ENCODE assay signal across 22 cellular contexts in the genomic region with DNA sequence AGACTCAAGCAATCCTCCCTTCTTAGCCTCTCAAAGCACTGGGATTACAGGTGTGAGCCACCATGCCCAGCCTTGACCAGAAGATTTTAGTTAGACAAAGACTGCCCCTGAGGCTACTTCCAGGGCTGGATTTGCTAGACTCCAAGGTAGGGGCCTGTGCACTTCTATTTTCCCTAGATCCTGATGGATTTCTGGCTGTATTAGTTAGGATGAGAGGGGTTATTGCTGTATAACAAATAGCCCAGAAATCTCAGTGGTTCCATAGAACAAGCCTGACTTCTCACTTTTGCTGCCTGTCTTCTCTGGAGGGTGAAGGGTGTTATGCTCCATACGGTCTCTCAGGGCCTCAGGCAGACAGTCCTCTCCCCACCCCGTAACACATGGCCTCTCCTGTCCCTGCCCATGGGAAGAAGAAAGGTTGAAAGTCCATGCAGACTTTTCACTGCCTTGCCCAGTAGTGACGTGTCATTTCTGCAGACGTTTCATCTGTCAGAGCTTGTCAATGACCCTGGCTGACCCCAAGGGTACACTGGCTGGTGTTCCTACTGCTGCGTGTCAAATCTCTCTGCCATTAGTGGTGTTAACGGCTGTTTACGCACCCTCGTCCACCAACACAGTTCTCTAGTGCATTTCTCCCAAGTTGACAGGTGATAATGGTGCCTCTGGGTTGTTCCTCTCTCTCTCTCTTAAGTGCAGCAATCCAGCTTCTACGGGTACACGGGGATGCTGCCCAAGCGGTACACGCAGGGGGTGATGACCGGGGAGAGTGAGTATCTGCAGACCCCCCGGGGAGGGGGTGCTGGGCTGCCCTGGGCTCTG.
"Had no signal": no experiment of that assay in that cellular context is flagged by ENCODE, and none has a peak within 500 bp of the region (broad histone marks: within the 10 kb centered on the region; RNA-seq: fewer than 3 reads in every experiment).

No MANE protein-coding gene starts in this region.

- H3K27ac ChIP-seq: epithelial cell of prostate, foreskin keratinocyte, psoas muscle, sigmoid colon, skin epidermis, stomach, thoracic aorta, transverse colon, vagina had no signal

- DNase-seq: effector memory CD8-positive, alpha-beta T cell; foreskin keratinocyte; immature natural killer cell; kidney; left cardiac atrium; left ventricle myocardium superior; mesenchymal stem cell; midbrain; naive B cell; psoas muscle; sigmoid colon; stimulated activated CD4-positive, alpha-beta T cell treated with anti-CD3 and anti-CD28 coated beads, Interleukin-12 subunit alpha, Interleukin-12 subunit beta, amount 100 ng/mL, for 4 hours; stimulated activated naive CD4-positive, alpha-beta T cell; stomach; substantia nigra; transverse colon had no signal

- H3K9me3 ChIP-seq: psoas muscle, stomach, thoracic aorta, transverse colon, vagina had no signal

- H3K27me3 ChIP-seq: vagina had no signal

- ATAC-seq: effector memory CD8-positive, alpha-beta T cell; foreskin keratinocyte; left cardiac atrium; left ventricle myocardium superior; psoas muscle had no signal

- FAIRE-seq: colon, kidney had no signal

- H3K36me3 ChIP-seq: sigmoid colon, stomach, thoracic aorta, transverse colon, vagina had no signal

- H3K4me1 ChIP-seq: foreskin keratinocyte, psoas muscle, vagina had no signal

- H3K4me3 ChIP-seq: lung, psoas muscle, sigmoid colon, skin epidermis, stomach, thoracic aorta, transverse colon, vagina had no signal
